ENCODE assay signal across 11 cellular contexts in genomic region chr10:71933651-71934050, GRCh38. TPM values are rescaled to one million over a fixed set of nuclear protein-coding genes. Genes with fewer than 3 reads are reported as not detected.
A peak's percentile ranks its signal among the peaks of the same experiment; 100 is the strongest.
DNase-seq lines count a peak whose midpoint lies in the region; ATAC-seq and TF ChIP-seq lines count a peak whose summit lies in the region.
"Had no signal": no experiment of that assay in that cellular context is flagged by ENCODE, and none has a peak within 500 bp of the region (broad histone marks: within the 10 kb centered on the region; RNA-seq: fewer than 3 reads in every experiment).

No MANE protein-coding gene starts in this region.

- no peaks in the 10 kb centered on the region for H3K36me3 ChIP-seq in naive thymus-derived CD4-positive, alpha-beta T cell (ENCODE audit: control insufficient read depth in 2 of 3, insufficient read depth in 3 of 3, low read length in 3 of 3)
- H3K36me3 ChIP-seq: right atrium auricular region had no signal

- H3K27ac ChIP-seq in naive thymus-derived CD4-positive, alpha-beta T cell (ENCODE audit: low read depth, low read length), result peak overlapping the region; percentile 62
- H3K27ac ChIP-seq: right atrium auricular region had no signal

- peaks cover 3 to 28% (median 17%) of the 10 kb centered on the region in 11 donors for H3K9me3 Mint-ChIP-seq in naive thymus-derived CD4-positive, alpha-beta T cell
- peaks cover 21% of the 10 kb centered on the region for H3K9me3 Mint-ChIP-seq in chondrocyte (ENCODE audit: low read depth)

- H3K4me3 Mint-ChIP-seq in naive thymus-derived CD4-positive, alpha-beta T cell, result peak overlapping the region; percentile 57 to 85 (median 72)
- H3K4me3 Mint-ChIP-seq in chondrocyte (ENCODE audit: unreplicated experiment), result no peak overlapping the region
- H3K4me3 Mint-ChIP-seq: CD14-positive monocyte had no signal

- H3K4me1 Mint-ChIP-seq in naive thymus-derived CD4-positive, alpha-beta T cell, result peaks cover 14 to 77% (median 53%) of the 10 kb centered on the region in 7 donors
- H3K4me1 Mint-ChIP-seq in chondrocyte (ENCODE audit: low read depth), result no peaks in the 10 kb centered on the region

- peak overlapping the region; percentile 71 to 92 (median 88) for H3K27ac Mint-ChIP-seq in naive thymus-derived CD4-positive, alpha-beta T cell
- no peak overlapping the region for H3K27ac Mint-ChIP-seq in chondrocyte (ENCODE audit: unreplicated experiment)
- H3K27ac Mint-ChIP-seq: CD14-positive monocyte had no signal

- POLR2A ChIA-PET in naive thymus-derived CD4-positive, alpha-beta T cell (lab: Charles Lee), result interaction anchor here (0.8 to 1.6 kb wide), 5 partner anchors 10 to 1162 kb away, joined by 3 read pairs; no protein-coding TSS in a partner anchor

- TF ChIP-seq CTCF in GM20000 (IDR thresholded peaks at IDR 0.05; ENCODE audit: extremely low read depth, missing control alignments), result no peak
- TF ChIP-seq CTCF in chondrocyte (IDR thresholded peaks at IDR 0.05), result no peak

- CTCF ChIA-PET in naive thymus-derived CD4-positive, alpha-beta T cell (lab: Charles Lee), result interaction anchor here (0.6 to 1.5 kb wide), 5 partner anchors 30 to 146 kb away, joined by 3 to 8 read pairs (median 5); no protein-coding TSS in a partner anchor

- ATAC-seq in naive thymus-derived CD4-positive, alpha-beta T cell, result peak; percentile 92

- H3K4me1 ChIP-seq in naive thymus-derived CD4-positive, alpha-beta T cell (ENCODE audit: control insufficient read depth in 2 of 2, insufficient read depth in 2 of 2, low read length in 2 of 2), result peaks cover 0 to 38% of the 10 kb centered on the region in 2 donors
- H3K4me1 ChIP-seq: right atrium auricular region had no signal

- intact Hi-C loops in naive thymus-derived CD4-positive, alpha-beta T cell (cut with micrococcal nuclease), result loop anchor here in 1 of 2 donors (1.0 kb wide), 1 partner anchor 37 kb away; no protein-coding TSS in a partner anchor

- peak; percentile 43 for DNase-seq in GM20000 (ENCODE audit: low spot score)
- DNase-seq in activated CD8-positive, alpha-beta memory T cell treated with anti-CD3 and anti-CD28 coated beads, Interleukin-2, amount 50 U/mL, for 1 hour (ENCODE audit: extremely low read depth), result peak; percentile 2
- peak in 8 of 9 donors; percentile 61 to 83 (median 75) for DNase-seq in naive thymus-derived CD4-positive, alpha-beta T cell
- peak; percentile 71 for DNase-seq in stimulated activated CD8-positive, alpha-beta memory T cell treated with anti-CD3 and anti-CD28 coated beads, Interleukin-4, amount 100 ng/mL, for 48 hours
- no peak for DNase-seq in NCI-H1930 (lab: John Stamatoyannopoulos, UW)
- DNase-seq in chondrocyte (ENCODE audit: low spot score), result no peak
- DNase-seq in mucosa of gallbladder (ENCODE audit: low spot score), result no peak
- no peak for DNase-seq in AML-193 (lab: John Stamatoyannopoulos, UW)
- DNase-seq: GF-D8 had no signal

- no peak overlapping the region for H3K4me3 ChIP-seq in naive thymus-derived CD4-positive, alpha-beta T cell (ENCODE audit: low read length)
- H3K4me3 ChIP-seq: right atrium auricular region had no signal

- H3K36me3 Mint-ChIP-seq in naive thymus-derived CD4-positive, alpha-beta T cell, result peaks cover 0 to 33% (median 10%) of the 10 kb centered on the region in 5 donors
- H3K36me3 Mint-ChIP-seq in chondrocyte (ENCODE audit: low read depth), result peaks cover 3% of the 10 kb centered on the region
- H3K36me3 Mint-ChIP-seq: CD14-positive monocyte had no signal

- no peaks in the 10 kb centered on the region for H3K27me3 ChIP-seq in naive thymus-derived CD4-positive, alpha-beta T cell (ENCODE audit: control insufficient read depth in 2 of 2, insufficient read depth in 2 of 2, low read length in 2 of 2)
- H3K27me3 ChIP-seq: right atrium auricular region had no signal

- H3K9me3 ChIP-seq in naive thymus-derived CD4-positive, alpha-beta T cell (ENCODE audit: control insufficient read depth in 2 of 3, low read length in 3 of 3), result peaks cover 0 to 6% (median 0%) of the 10 kb centered on the region in 3 experiments

- peaks cover 0 to 10% (median 0%) of the 10 kb centered on the region in 5 donors for H3K27me3 Mint-ChIP-seq in naive thymus-derived CD4-positive, alpha-beta T cell
- H3K27me3 Mint-ChIP-seq in chondrocyte (ENCODE audit: low read depth), result peaks cover 4% of the 10 kb centered on the region

RNA-seq across cellular contexts. Expression of gene CHST3, which starts 30.5 kb away (rescaled TPM):
- total RNA-seq in naive thymus-derived CD4-positive, alpha-beta T cell, result under 1 TPM in 1 of 5 experiments, not detected in 4; 0.05 TPM
- not detected for polyA plus RNA-seq in naive thymus-derived CD4-positive, alpha-beta T cell
- 43.9 to 65.4 TPM (median 63.2 TPM) in 3 replicates for total RNA-seq in chondrocyte
- total RNA-seq in mucosa of gallbladder, result 10.3 TPM
- polyA plus RNA-seq: CD14-positive monocyte had no signal

Comparison
In these comparisons a context has a peak if more than half of its experiments do, and no peak if none do; other contexts are left out.
1. DNase-seq: peak in GM20000 (single experiment), activated CD8-positive, alpha-beta memory T cell treated with anti-CD3 and anti-CD28 coated beads, Interleukin-2, amount 50 U/mL, for 1 hour (single experiment), naive thymus-derived CD4-positive, alpha-beta T cell (8 of 9) and stimulated activated CD8-positive, alpha-beta memory T cell treated with anti-CD3 and anti-CD28 coated beads, Interleukin-4, amount 100 ng/mL, for 48 hours (single experiment); none in NCI-H1930 (0 of 2), chondrocyte (single experiment), mucosa of gallbladder (single experiment) and AML-193 (0 of 2).
2. RNA of gene CHST3, which starts 30.5 kb away (total RNA-seq): 43.9 to 65.4 TPM in chondrocyte and 10.3 TPM in mucosa of gallbladder (single experiment); 0.05 TPM in naive thymus-derived CD4-positive, alpha-beta T cell; every median in the first group is over 10 times any median in the second.